Comparison of ENCODE assay signal across 8 cellular contexts in the genomic region with DNA sequence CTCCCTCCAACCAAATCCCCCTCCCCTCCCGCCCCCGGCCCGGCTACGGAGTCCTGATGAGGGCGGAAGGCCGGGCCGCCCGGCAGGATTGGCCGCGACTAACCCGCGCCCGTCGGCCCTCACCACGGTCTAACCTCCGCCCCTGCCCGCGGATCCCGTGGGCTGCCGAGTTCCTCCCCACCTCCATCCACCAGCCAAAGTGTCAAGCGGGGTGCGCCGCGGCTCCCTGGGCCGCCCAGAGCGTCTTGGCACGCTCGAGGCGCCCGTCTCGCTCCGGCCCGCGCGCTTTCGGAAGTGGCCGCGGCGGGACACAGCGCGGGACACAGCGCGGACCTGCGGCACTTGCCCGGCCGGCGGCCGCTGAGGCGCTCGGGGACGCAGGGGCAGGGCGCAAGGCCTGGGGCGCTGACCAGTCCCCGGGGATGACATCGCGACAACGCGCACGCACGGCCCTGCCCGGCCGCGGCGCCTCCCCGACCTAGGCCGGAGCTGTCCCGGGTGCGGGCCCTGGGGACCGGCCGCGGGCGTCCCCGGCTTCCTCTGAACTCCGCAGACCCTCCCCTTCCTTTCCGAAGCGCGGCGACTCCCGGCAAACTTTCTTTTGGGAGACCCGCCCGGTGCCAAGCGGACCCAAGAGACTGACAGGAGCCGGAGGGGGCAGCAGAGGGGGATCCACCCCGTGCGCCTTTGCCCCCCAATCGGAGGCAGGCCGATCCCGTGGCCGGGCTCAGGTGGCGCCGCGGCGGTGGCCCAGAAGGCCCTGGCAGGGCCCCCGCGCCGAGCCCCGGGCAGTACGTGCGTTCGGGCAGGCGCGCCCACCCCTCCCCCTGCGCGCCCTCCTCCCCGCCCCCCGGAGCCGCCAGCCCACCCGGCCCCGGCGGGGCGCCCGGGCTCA.
DNase-seq lines count a peak whose midpoint lies in the region; ATAC-seq and TF ChIP-seq lines count a peak whose summit lies in the region.

No MANE protein-coding gene starts in this region.

- no peaks in the 10 kb centered on the region for H3K27me3 ChIP-seq in CD4-positive, CD25-positive, alpha-beta regulatory T cell (ENCODE audit: control insufficient read depth, insufficient read depth, low read length)
- H3K27me3 ChIP-seq in dorsolateral prefrontal cortex: no peaks in the 10 kb centered on the region
- no peaks in the 10 kb centered on the region for H3K27me3 ChIP-seq in lung (ENCODE audit: control insufficient read depth, insufficient read depth)

- H3K4me1 Mint-ChIP-seq in CD4-positive, CD25-positive, alpha-beta regulatory T cell: peaks cover 11 to 44% (median 34%) of the 10 kb centered on the region in 4 donors
- peaks cover 63% of the 10 kb centered on the region for H3K4me1 Mint-ChIP-seq in stimulated activated naive CD8-positive, alpha-beta T cell treated with anti-CD3 and anti-CD28 coated beads, Interleukin-15, amount 100 ng/mL, for 72 hours

- H3K4me3 Mint-ChIP-seq in CD4-positive, CD25-positive, alpha-beta regulatory T cell: peak overlapping the region; percentile 89 to 98 (median 90)
- peak overlapping the region; percentile 87 for H3K4me3 Mint-ChIP-seq in stimulated activated naive CD8-positive, alpha-beta T cell treated with anti-CD3 and anti-CD28 coated beads, Interleukin-15, amount 100 ng/mL, for 72 hours

- H3K27me3 Mint-ChIP-seq in CD4-positive, CD25-positive, alpha-beta regulatory T cell: peaks cover 5% of the 10 kb centered on the region
- H3K27me3 Mint-ChIP-seq in stimulated activated naive CD8-positive, alpha-beta T cell treated with anti-CD3 and anti-CD28 coated beads, Interleukin-15, amount 100 ng/mL, for 72 hours: no peaks in the 10 kb centered on the region

- H3K9me3 ChIP-seq in CD4-positive, CD25-positive, alpha-beta regulatory T cell (ENCODE audit: control insufficient read depth in 2 of 2, low read length in 2 of 2): no peaks in the 10 kb centered on the region
- H3K9me3 ChIP-seq in lung (ENCODE audit: control insufficient read depth in 2 of 2, insufficient read depth in 1 of 2, low read length in 1 of 2): no peaks in the 10 kb centered on the region

- H3K9me3 Mint-ChIP-seq in CD4-positive, CD25-positive, alpha-beta regulatory T cell: peaks cover 0 to 2% (median 0%) of the 10 kb centered on the region in 7 donors
- no peaks in the 10 kb centered on the region for H3K9me3 Mint-ChIP-seq in stimulated activated naive CD8-positive, alpha-beta T cell treated with anti-CD3 and anti-CD28 coated beads, Interleukin-15, amount 100 ng/mL, for 72 hours

- peak; percentile 36 to 60 (median 37) for DNase-seq in CD4-positive, CD25-positive, alpha-beta regulatory T cell
- DNase-seq in dorsolateral prefrontal cortex: peak in 9 of 10 donors; percentile 19 to 66 (median 42)
- peak; percentile 46 for DNase-seq in lung (ENCODE audit: low spot score)
- DNase-seq in stimulated activated naive CD8-positive, alpha-beta T cell treated with anti-CD3 and anti-CD28 coated beads, Interleukin-15, amount 100 ng/mL, for 72 hours: peak; percentile 62 to 66
- no peak for DNase-seq in cerebellar nuclear complex (lab: John Stamatoyannopoulos, UW)

- peaks cover 45% of the 10 kb centered on the region for H3K4me1 ChIP-seq in CD4-positive, CD25-positive, alpha-beta regulatory T cell (ENCODE audit: control insufficient read depth, insufficient read depth, low read length, poor library complexity, severe bottlenecking)
- H3K4me1 ChIP-seq in lung (ENCODE audit: control insufficient read depth in 2 of 2, insufficient read depth in 2 of 2, low read length in 2 of 2): peaks cover 0 to 2% of the 10 kb centered on the region in 2 donors

- ATAC-seq in CD4-positive, CD25-positive, alpha-beta regulatory T cell (ENCODE audit: low read depth in 2 of 2): peak; percentile 22 to 24
- peak; percentile 25 for ATAC-seq in GM19351 (IDR thresholded peaks at IDR 0.05; ENCODE audit: unreplicated experiment)
- ATAC-seq in HG03378 (IDR thresholded peaks at IDR 0.05; ENCODE audit: unreplicated experiment): peak; percentile 33
- peak; percentile 39 for ATAC-seq in lung (ENCODE audit: insufficient read depth, low FRiP score)
- ATAC-seq in stimulated activated naive CD8-positive, alpha-beta T cell treated with anti-CD3 and anti-CD28 coated beads, Interleukin-15, amount 100 ng/mL, for 72 hours: peak; percentile 61

- H3K27ac Mint-ChIP-seq in CD4-positive, CD25-positive, alpha-beta regulatory T cell: peak overlapping the region; percentile 91 to 94 (median 93)
- peak overlapping the region; percentile 90 to 95 for H3K27ac Mint-ChIP-seq in stimulated activated naive CD8-positive, alpha-beta T cell treated with anti-CD3 and anti-CD28 coated beads, Interleukin-15, amount 100 ng/mL, for 72 hours

- H3K36me3 ChIP-seq in CD4-positive, CD25-positive, alpha-beta regulatory T cell (ENCODE audit: control insufficient read depth, insufficient read depth, low read length): no peaks in the 10 kb centered on the region
- no peaks in the 10 kb centered on the region for H3K36me3 ChIP-seq in lung (ENCODE audit: control insufficient read depth in 2 of 2, insufficient read depth in 2 of 2, low read length in 2 of 2)

- peak overlapping the region; percentile 99 for H3K4me3 ChIP-seq in CD4-positive, CD25-positive, alpha-beta regulatory T cell (ENCODE audit: low read depth, low read length)
- H3K4me3 ChIP-seq in WI38 (ENCODE audit: low read depth, low read length) (peak overlapping the region; percentile 65), dorsolateral prefrontal cortex (peak overlapping the region; percentile 41 to 93 (median 81)), lung (peak overlapping the region; percentile 87)

- peak overlapping the region; percentile 95 for H3K27ac ChIP-seq in CD4-positive, CD25-positive, alpha-beta regulatory T cell (ENCODE audit: insufficient read depth, low read length, poor library complexity, severe bottlenecking)
- H3K27ac ChIP-seq in dorsolateral prefrontal cortex (peak overlapping the region in 55 of 59 donors; percentile 9 to 94 (median 81)), lung (ENCODE audit: low read depth in 1 of 2, low read length in 1 of 2) (peak overlapping the region; percentile 90 to 97)

- H3K36me3 Mint-ChIP-seq in CD4-positive, CD25-positive, alpha-beta regulatory T cell: no peaks in the 10 kb centered on the region

- whole genome bisulfite sequencing in lung, 2 donors: 1% methylated on average over 81 to 112 of the region's 112 CpGs

- intact Hi-C loops in dorsolateral prefrontal cortex (cut with DNase I): no loop called here

- TF ChIP-seq CTCF in WI38 (IDR thresholded peaks at IDR 0.05; ENCODE audit: low read depth, low read length) (no peak), dorsolateral prefrontal cortex (IDR thresholded peaks at IDR 0.05 in 54 of 56, conservative IDR thresholded peaks at IDR 0.05 in 2 of 56; ENCODE audit: low read depth in 1 of 56, partially characterized antibody in 56 of 56) (peak in 4 of 56 donors; percentile 4 to 16 (median 10)), lung (IDR thresholded peaks at IDR 0.05; ENCODE audit: control extremely low read depth, extremely low read depth) (no peak)

Comparison
In these comparisons a context has a peak if more than half of its experiments do, and no peak if none do; other contexts are left out.
1. DNase-seq: peak in CD4-positive, CD25-positive, alpha-beta regulatory T cell (3 of 3), dorsolateral prefrontal cortex (9 of 10), lung (single experiment) and stimulated activated naive CD8-positive, alpha-beta T cell treated with anti-CD3 and anti-CD28 coated beads, Interleukin-15, amount 100 ng/mL, for 72 hours (2 of 2); none in cerebellar nuclear complex (0 of 2).
2. Peak in every context shown above with its lines, with median percentiles within 50 percentile points of each other: ATAC-seq, H3K27ac ChIP-seq and H3K4me3 ChIP-seq.